Comparison of ENCODE assay signal across 11 cellular contexts in genomic region chr1:172545349-172546004, GRCh38.
DNase-seq lines count a peak whose midpoint lies in the region; ATAC-seq, FAIRE-seq and TF ChIP-seq lines count a peak whose summit lies in the region.
"Had no signal": no experiment of that assay in that cellular context is flagged by ENCODE, and none has a peak within 500 bp of the region (broad histone marks: within the 10 kb centered on the region; RNA-seq: fewer than 3 reads in every experiment).

No MANE protein-coding gene starts in this region.

- no peak for TF ChIP-seq CTCF in GM12864 (IDR thresholded peaks at IDR 0.05; ENCODE audit: low read depth, low read length, missing control alignments)

- DNase-seq in GM12864 (ENCODE audit: low read depth) (peak; percentile 36), GM19239 (ENCODE audit: insufficient read length, low spot score) (no peak), NAMALWA (ENCODE audit: low spot score) (peak; percentile 50), GM19240 (ENCODE audit: insufficient read length, low spot score) (no peak), middle frontal gyrus (ENCODE audit: extremely low spot score, low spot score) (no peak), HuH-7.5 (ENCODE audit: low spot score) (no peak)
- no peak for DNase-seq in stimulated activated CD4-positive, alpha-beta T cell treated with anti-CD3 and anti-CD28 coated beads, Interleukin-4, amount 100 ng/mL, for 4 hours
- DNase-seq: foreskin keratinocyte, NCI-H345 had no signal

- peak; percentile 87 for ATAC-seq in HG02870 (IDR thresholded peaks at IDR 0.05; ENCODE audit: unreplicated experiment)
- ATAC-seq: foreskin keratinocyte, sciatic nerve had no signal

- H3K4me3 ChIP-seq in GM12864 (ENCODE audit: low read depth, low read length), result no peak overlapping the region

- FAIRE-seq in GM19239 (lab: Jason Lieb, UNC), result peak; percentile 92

Comparison
In these comparisons a context has a peak if more than half of its experiments do, and no peak if none do; other contexts are left out.
1. DNase-seq: peak in GM12864 (single experiment) and NAMALWA (single experiment); none in GM19239 (single experiment), GM19240 (single experiment), middle frontal gyrus (single experiment), HuH-7.5 (single experiment) and stimulated activated CD4-positive, alpha-beta T cell treated with anti-CD3 and anti-CD28 coated beads, Interleukin-4, amount 100 ng/mL, for 4 hours (0 of 2).